9 cellular contexts compared by ENCODE assay signal in genomic region chr7:156608176-156608478, GRCh38. TPM values are rescaled to one million over a fixed set of nuclear protein-coding genes. Genes with fewer than 3 reads are reported as not detected.
A peak's percentile ranks its signal among the peaks of the same experiment; 100 is the strongest.
DNase-seq lines count a peak whose midpoint lies in the region; ATAC-seq and TF ChIP-seq lines count a peak whose summit lies in the region.
"Had no signal": no experiment of that assay in that cellular context is flagged by ENCODE, and none has a peak within 500 bp of the region (broad histone marks: within the 10 kb centered on the region; RNA-seq: fewer than 3 reads in every experiment).

No MANE protein-coding gene starts in this region.

- no peak for DNase-seq in AG04450 (ENCODE audit: low read depth, low spot score)
- peak; percentile 5 for DNase-seq in KBM-7
- no peak for DNase-seq in epithelial cell of proximal tubule (ENCODE audit: low read depth)
- DNase-seq in central memory CD4-positive, alpha-beta T cell: no peak
- DNase-seq in stimulated activated CD4-positive, alpha-beta T cell treated with anti-CD3 and anti-CD28 coated beads, Interleukin-1b, Interleukin-23, amount 100 ng/mL, for 48 hours: no peak
- DNase-seq in NCI-H1105 (lab: John Stamatoyannopoulos, UW): no peak

- no peaks in the 10 kb centered on the region for H3K4me1 ChIP-seq in parathyroid adenoma

- in situ Hi-C loops in KBM-7 (cut with MboI; ENCODE audit: low pct_unique_long_range_greater_than_20kb, low sequenced_read_pairs): no loop called here

- H3K4me3 ChIP-seq in AG04450 (ENCODE audit: low read depth, low read length) (peak overlapping the region; percentile 29), epithelial cell of proximal tubule (ENCODE audit: low read depth, low read length) (peak overlapping the region; percentile 49), parathyroid adenoma (ENCODE audit: low read depth, low read length) (no peak overlapping the region)
- H3K4me3 ChIP-seq: SJSA1 had no signal

- TF ChIP-seq CTCF in AG04450 (IDR thresholded peaks at IDR 0.05; ENCODE audit: low read depth, low read length): no peak
- TF ChIP-seq CTCF in epithelial cell of proximal tubule (conservative IDR thresholded peaks at IDR 0.05; ENCODE audit: low read depth, low read length): no peak
- TF ChIP-seq CTCF in parathyroid adenoma (IDR thresholded peaks at IDR 0.05): no peak

- no peaks in the 10 kb centered on the region for H3K27me3 ChIP-seq in AG04450 (ENCODE audit: control insufficient read depth, insufficient read depth, low read length)
- H3K27me3 ChIP-seq in parathyroid adenoma (ENCODE audit: control insufficient read depth, insufficient read depth, low read length): no peaks in the 10 kb centered on the region

- ATAC-seq in HG02610 (IDR thresholded peaks at IDR 0.05; ENCODE audit: unreplicated experiment): no peak

- CTCF ChIA-PET in AG04450 (lab: Charles Lee): no interaction called here

- peak overlapping the region; percentile 34 for H2AFZ ChIP-seq in parathyroid adenoma

- no peak overlapping the region for H3K9ac ChIP-seq in parathyroid adenoma

- H3K36me3 ChIP-seq in parathyroid adenoma (ENCODE audit: control insufficient read depth, insufficient read depth, low read length): no peaks in the 10 kb centered on the region
- H3K36me3 ChIP-seq: SJSA1 had no signal

- POLR2A ChIA-PET in AG04450 (lab: Yijun Ruan, JAX): no interaction called here

- no peaks in the 10 kb centered on the region for H3K79me2 ChIP-seq in parathyroid adenoma

- H3K27ac ChIP-seq in AG04450 (ENCODE audit: low read depth, low read length): no peak overlapping the region
- H3K27ac ChIP-seq in parathyroid adenoma: no peak overlapping the region
- H3K27ac ChIP-seq: SJSA1 had no signal

- peaks cover 12% of the 10 kb centered on the region; the same call in 1 of the 2 replicates for H3K9me3 ChIP-seq in AG04450 (ENCODE audit: control insufficient read depth, insufficient read depth, low read length)
- H3K9me3 ChIP-seq in parathyroid adenoma (ENCODE audit: control insufficient read depth, low read length): no peaks in the 10 kb centered on the region
- H3K9me3 ChIP-seq: SJSA1 had no signal

- H3K4me2 ChIP-seq in parathyroid adenoma (ENCODE audit: low read length): no peak overlapping the region

RNA-seq across cellular contexts. Expression of gene RNF32, which starts 32.4 kb away (rescaled TPM):
- polyA plus RNA-seq in AG04450 (2011; rRNA removed): 0.98 and 1.3 TPM in 2 replicates
- polyA minus RNA-seq in AG04450 (2011; rRNA and poly(A)+ RNA removed): 0.65 TPM in 1 of 2 replicates, not detected in the other
- total RNA-seq in epithelial cell of proximal tubule: 0.35 and 0.36 TPM in 2 replicates
